Comparison of ENCODE assay signal across 32 cellular contexts in genomic region chr9:14151451-14151850, GRCh38.
"Had no signal": no experiment of that assay in that cellular context is flagged by ENCODE, and none has a peak within 500 bp of the region (broad histone marks: within the 10 kb centered on the region; RNA-seq: fewer than 3 reads in every experiment).

No MANE protein-coding gene starts in this region.

- H3K4me3 ChIP-seq: cardiac muscle cell had no signal

- H3K27me3 ChIP-seq: brain microvascular endothelial cell, cardiac muscle cell had no signal

- H3K9me3 Mint-ChIP-seq: activated B cell treated with CpG ODN at 0.5 μM for 24 hours; activated CD4-positive, alpha-beta memory T cell treated with anti-CD3 and anti-CD28 coated beads for 36 hours; activated naive CD4-positive, alpha-beta T cell treated with anti-CD3 and anti-CD28 coated beads for 36 hours; activated naive CD4-positive, alpha-beta T cell treated with anti-CD3 and anti-CD28 coated beads, Interleukin-2, amount 50 U/mL, for 72 hours; activated T-cell treated with anti-CD3 and anti-CD28 coated beads, Interleukin-2, amount 50 U/mL, for 4 hours; activated T-helper 1 cell treated with anti-CD3 and anti-CD28 coated beads, Interleukin-12 subunit alpha, Interleukin-12 subunit beta, Interleukin-2, Interleukin-4 antibody, amounts not matched to agents 30 ng/mL and 10 ng/mL and 1 ng/mL, durations not matched to agents 14 hours and 24 hours and 36 hours had no signal

- ATAC-seq: activated naive CD4-positive, alpha-beta T cell treated with anti-CD3 and anti-CD28 coated beads, Interleukin-2, amount 50 U/mL, for 72 hours; activated T-cell treated with anti-CD3 and anti-CD28 coated beads, Interleukin-2, amount 50 U/mL, for 4 hours; Panc1; SK-N-SH treated with all-trans-retinoic acid at 6 μM for 48 hours had no signal

- H3K4me3 Mint-ChIP-seq: activated B cell treated with CpG ODN at 0.5 μM for 24 hours; activated CD4-positive, alpha-beta memory T cell treated with anti-CD3 and anti-CD28 coated beads for 36 hours; activated naive CD4-positive, alpha-beta T cell treated with anti-CD3 and anti-CD28 coated beads for 36 hours; activated T-cell treated with anti-CD3 and anti-CD28 coated beads, Interleukin-2, amount 50 U/mL, for 4 hours; activated T-helper 1 cell treated with anti-CD3 and anti-CD28 coated beads, Interleukin-12 subunit alpha, Interleukin-12 subunit beta, Interleukin-2, Interleukin-4 antibody, amounts not matched to agents 30 ng/mL and 10 ng/mL and 1 ng/mL, durations not matched to agents 14 hours and 24 hours and 36 hours had no signal

- H3K27ac ChIP-seq: brain microvascular endothelial cell, cardiac muscle cell, VCaP had no signal

- H3K27ac Mint-ChIP-seq: activated B cell treated with CpG ODN at 0.5 μM for 24 hours; activated CD4-positive, alpha-beta memory T cell treated with anti-CD3 and anti-CD28 coated beads for 36 hours; activated naive CD4-positive, alpha-beta T cell treated with anti-CD3 and anti-CD28 coated beads for 36 hours; activated naive CD4-positive, alpha-beta T cell treated with anti-CD3 and anti-CD28 coated beads, Interleukin-2, amount 50 U/mL, for 72 hours; activated T-helper 1 cell treated with anti-CD3 and anti-CD28 coated beads, Interleukin-12 subunit alpha, Interleukin-12 subunit beta, Interleukin-2, Interleukin-4 antibody, amounts not matched to agents 30 ng/mL and 10 ng/mL and 1 ng/mL, durations not matched to agents 14 hours and 24 hours and 36 hours had no signal

- H3K36me3 ChIP-seq: brain microvascular endothelial cell, cardiac muscle cell had no signal

- H3K4me1 Mint-ChIP-seq: activated B cell treated with CpG ODN at 0.5 μM for 24 hours had no signal

- H3K36me3 Mint-ChIP-seq: activated CD4-positive, alpha-beta memory T cell treated with anti-CD3 and anti-CD28 coated beads for 36 hours; activated naive CD4-positive, alpha-beta T cell treated with anti-CD3 and anti-CD28 coated beads, Interleukin-2, amount 50 U/mL, for 72 hours had no signal

- DNase-seq: activated B cell treated with CpG ODN at 0.5 μM for 24 hours; activated CD4-positive, alpha-beta memory T cell treated with anti-CD3 and anti-CD28 coated beads for 36 hours; activated CD4-positive, alpha-beta T cell treated with anti-CD3 and anti-CD28 coated beads for 4 hours; activated CD4-positive, alpha-beta T cell treated with anti-CD3 and anti-CD28 coated beads, Interleukin-2, amount 50 U/mL, for 1 hour; activated CD4-positive, CD25-positive, alpha-beta regulatory T cell treated with anti-CD3 and anti-CD28 coated beads, Interleukin-2, amount 50 U/mL, for 72 hours; activated CD8-positive, alpha-beta memory T cell treated with anti-CD3 and anti-CD28 coated beads, Interleukin-2, amount 50 U/mL, for 4 hours; activated gamma-delta T cell treated with Interleukin-2 at 50 U/mL for 16 hours; activated naive CD4-positive, alpha-beta T cell treated with anti-CD3 and anti-CD28 coated beads for 36 hours; activated T-cell treated with anti-CD3 and anti-CD28 coated beads for 4 hours; activated T-cell treated with anti-CD3 and anti-CD28 coated beads, Interleukin-2, amount 50 U/mL, for 4 hours; amniotic stem cell; aorta; brain microvascular endothelial cell; cerebellar nuclear complex; NCI-H1048; NCI-H1105 treated with DMSO at 0.1 percent for 48 hours; NCI-H1436; NCI-H1694; NCI-H1930; NCI-H2081 treated with DMSO at 0.1 percent for 48 hours; NCI-H345; NCI-H524 treated with DMSO at 0.1 percent for 48 hours; SIG-M5; T-helper 1 cell; T-helper 2 cell; T-helper 9 cell had no signal

- H3K27me3 Mint-ChIP-seq: activated B cell treated with CpG ODN at 0.5 μM for 24 hours; activated CD4-positive, alpha-beta memory T cell treated with anti-CD3 and anti-CD28 coated beads for 36 hours had no signal
